26 cellular contexts compared by ENCODE assay signal in the genomic region with DNA sequence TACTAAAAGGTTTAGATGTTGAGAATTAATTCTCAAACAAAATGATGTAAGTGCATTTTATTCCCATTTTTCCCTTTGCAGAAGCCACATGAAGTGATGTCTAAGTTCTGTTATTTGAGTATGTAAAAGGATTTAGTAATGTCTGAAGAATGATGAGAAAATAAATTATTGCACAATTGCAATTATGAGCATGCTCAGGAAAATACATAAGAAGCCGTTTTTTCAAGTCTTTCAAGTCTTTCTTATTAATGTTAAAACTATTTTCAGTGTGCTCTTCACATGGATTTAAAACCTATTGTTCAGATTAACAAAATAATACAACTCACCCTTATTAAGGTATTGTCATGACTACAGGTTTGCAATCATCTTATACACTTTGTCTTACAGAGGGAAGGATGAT.
DNase-seq lines count a peak whose midpoint lies in the region; ATAC-seq and TF ChIP-seq lines count a peak whose summit lies in the region.
"Had no signal": no experiment of that assay in that cellular context is flagged by ENCODE, and none has a peak within 500 bp of the region (broad histone marks: within the 10 kb centered on the region; RNA-seq: fewer than 3 reads in every experiment).

No MANE protein-coding gene starts in this region.

- H3K27ac ChIP-seq in AG04450 (ENCODE audit: low read depth, low read length) (no peak overlapping the region), foreskin keratinocyte (no peak overlapping the region)
- H3K27ac ChIP-seq: BLaER1, brain microvascular endothelial cell, ovary, SJCRH30, thoracic aorta had no signal

- no peaks in the 10 kb centered on the region for H3K36me3 Mint-ChIP-seq in HFFc6 (ENCODE audit: low read depth)
- H3K36me3 Mint-ChIP-seq: IgD-negative memory B cell, immature natural killer cell, memory B cell had no signal

- H3K4me3 ChIP-seq in AG04450 (ENCODE audit: low read depth, low read length): no peak overlapping the region
- no peak overlapping the region for H3K4me3 ChIP-seq in choroid plexus epithelial cell (ENCODE audit: low read depth, low read length)
- H3K4me3 ChIP-seq: BLaER1, ovary, SJCRH30, thoracic aorta had no signal

- H3K27me3 ChIP-seq in AG04450 (ENCODE audit: control insufficient read depth, insufficient read depth, low read length): no peaks in the 10 kb centered on the region
- H3K27me3 ChIP-seq in foreskin keratinocyte: no peaks in the 10 kb centered on the region
- H3K27me3 ChIP-seq: BLaER1, brain microvascular endothelial cell, ovary, SJCRH30 had no signal

- H3K4me3 Mint-ChIP-seq in HFFc6: no peak overlapping the region
- H3K4me3 Mint-ChIP-seq: activated CD4-positive, alpha-beta memory T cell treated with anti-CD3 and anti-CD28 coated beads, Interleukin-2, amount 10 ng/mL, durations not matched to agents 7 days and 5 days; activated naive CD4-positive, alpha-beta T cell treated with anti-CD3 and anti-CD28 coated beads for 36 hours; IgD-negative memory B cell; immature natural killer cell; memory B cell; nephron progenitor cell; stimulated activated naive CD8-positive, alpha-beta T cell treated with anti-CD3 and anti-CD28 coated beads, Interleukin-15, Interleukin-2, amounts not matched to agents 100 ng/mL and 50 ng/mL, for 24 hours had no signal

- DNase-seq in AG04450 (ENCODE audit: low read depth, low spot score) (peak; percentile 11), HFFc6 (peak; percentile 27), choroid plexus epithelial cell (ENCODE audit: low read depth) (peak; percentile 58), foreskin keratinocyte (peak; percentile 69 to 74), NCI-H1930 (lab: John Stamatoyannopoulos, UW) (no peak), NCI-H2227 (lab: John Stamatoyannopoulos, UW; ENCODE audit: unreplicated experiment) (no peak)
- DNase-seq in stimulated activated CD4-positive, alpha-beta T cell treated with anti-CD3 and anti-CD28 coated beads, Interleukin-4, amount 100 ng/mL, for 4 hours: no peak
- no peak for DNase-seq in stimulated activated naive CD4-positive, alpha-beta T cell (lab: John Stamatoyannopoulos, UW)
- DNase-seq: activated CD4-positive, alpha-beta memory T cell treated with anti-CD3 and anti-CD28 coated beads, Interleukin-2, amount 10 ng/mL, durations not matched to agents 7 days and 5 days; activated CD8-positive, alpha-beta memory T cell treated with anti-CD3 and anti-CD28 coated beads, Interleukin-2, amount 50 U/mL, for 4 hours; activated naive CD4-positive, alpha-beta T cell treated with anti-CD3 and anti-CD28 coated beads for 36 hours; brain microvascular endothelial cell; effector memory CD4-positive, alpha-beta T cell; H7; immature natural killer cell; NCI-H1092; NCI-H1694; nephron progenitor cell; ovary; SJCRH30; SW 1271 had no signal

- no peaks in the 10 kb centered on the region for H3K4me1 ChIP-seq in foreskin keratinocyte
- H3K4me1 ChIP-seq: BLaER1, SJCRH30 had no signal

- TF ChIP-seq CTCF in AG04450 (IDR thresholded peaks at IDR 0.05; ENCODE audit: low read depth, low read length): no peak
- no peak for TF ChIP-seq CTCF in HFFc6 (IDR thresholded peaks at IDR 0.05)
- TF ChIP-seq CTCF in choroid plexus epithelial cell (conservative IDR thresholded peaks at IDR 0.05; ENCODE audit: low read depth, low read length): no peak
- TF ChIP-seq CTCF in foreskin keratinocyte (conservative IDR thresholded peaks at IDR 0.05): no peak

- CTCF ChIA-PET in AG04450 (lab: Charles Lee): no interaction called here

- no peak for ATAC-seq in foreskin keratinocyte

- POLR2A ChIA-PET in AG04450 (lab: Yijun Ruan, JAX): no interaction called here

- no peak overlapping the region for H3K27ac Mint-ChIP-seq in HFFc6
- H3K27ac Mint-ChIP-seq: activated CD4-positive, alpha-beta memory T cell treated with anti-CD3 and anti-CD28 coated beads, Interleukin-2, amount 10 ng/mL, durations not matched to agents 7 days and 5 days; activated naive CD4-positive, alpha-beta T cell treated with anti-CD3 and anti-CD28 coated beads for 36 hours; IgD-negative memory B cell; immature natural killer cell; memory B cell; nephron progenitor cell; stimulated activated naive CD8-positive, alpha-beta T cell treated with anti-CD3 and anti-CD28 coated beads, Interleukin-15, Interleukin-2, amounts not matched to agents 100 ng/mL and 50 ng/mL, for 24 hours had no signal

- H3K9me3 ChIP-seq in AG04450 (ENCODE audit: control insufficient read depth, insufficient read depth, low read length): no peaks in the 10 kb centered on the region
- H3K9me3 ChIP-seq: BLaER1, ovary, SJCRH30, thoracic aorta had no signal

- no peaks in the 10 kb centered on the region; the same call in 1 of the 2 replicates for H3K9me3 Mint-ChIP-seq in HFFc6
- H3K9me3 Mint-ChIP-seq: memory B cell; nephron progenitor cell; stimulated activated naive CD8-positive, alpha-beta T cell treated with anti-CD3 and anti-CD28 coated beads, Interleukin-15, Interleukin-2, amounts not matched to agents 100 ng/mL and 50 ng/mL, for 24 hours had no signal

- peaks cover 17% of the 10 kb centered on the region for H3K4me1 Mint-ChIP-seq in HFFc6 (ENCODE audit: low read depth)
- H3K4me1 Mint-ChIP-seq: activated CD4-positive, alpha-beta memory T cell treated with anti-CD3 and anti-CD28 coated beads, Interleukin-2, amount 10 ng/mL, durations not matched to agents 7 days and 5 days; IgD-negative memory B cell; immature natural killer cell; memory B cell; nephron progenitor cell had no signal

- no peaks in the 10 kb centered on the region; the same call in 1 of the 2 replicates for H3K27me3 Mint-ChIP-seq in HFFc6 (ENCODE audit: insufficient read depth)
- H3K27me3 Mint-ChIP-seq: activated CD4-positive, alpha-beta memory T cell treated with anti-CD3 and anti-CD28 coated beads, Interleukin-2, amount 10 ng/mL, durations not matched to agents 7 days and 5 days; IgD-negative memory B cell; memory B cell; stimulated activated naive CD8-positive, alpha-beta T cell treated with anti-CD3 and anti-CD28 coated beads, Interleukin-15, Interleukin-2, amounts not matched to agents 100 ng/mL and 50 ng/mL, for 24 hours had no signal

Comparison
In these comparisons a context has a peak if more than half of its experiments do, and no peak if none do; other contexts are left out.
1. DNase-seq: peak in AG04450 (single experiment), HFFc6 (single experiment), choroid plexus epithelial cell (single experiment) and foreskin keratinocyte (2 of 2); none in NCI-H1930 (0 of 2), stimulated activated CD4-positive, alpha-beta T cell treated with anti-CD3 and anti-CD28 coated beads, Interleukin-4, amount 100 ng/mL, for 4 hours (0 of 2), stimulated activated naive CD4-positive, alpha-beta T cell (0 of 6) and NCI-H2227 (single experiment).